Comparison of ENCODE assay signal across 1 cellular context in the genomic region with DNA sequence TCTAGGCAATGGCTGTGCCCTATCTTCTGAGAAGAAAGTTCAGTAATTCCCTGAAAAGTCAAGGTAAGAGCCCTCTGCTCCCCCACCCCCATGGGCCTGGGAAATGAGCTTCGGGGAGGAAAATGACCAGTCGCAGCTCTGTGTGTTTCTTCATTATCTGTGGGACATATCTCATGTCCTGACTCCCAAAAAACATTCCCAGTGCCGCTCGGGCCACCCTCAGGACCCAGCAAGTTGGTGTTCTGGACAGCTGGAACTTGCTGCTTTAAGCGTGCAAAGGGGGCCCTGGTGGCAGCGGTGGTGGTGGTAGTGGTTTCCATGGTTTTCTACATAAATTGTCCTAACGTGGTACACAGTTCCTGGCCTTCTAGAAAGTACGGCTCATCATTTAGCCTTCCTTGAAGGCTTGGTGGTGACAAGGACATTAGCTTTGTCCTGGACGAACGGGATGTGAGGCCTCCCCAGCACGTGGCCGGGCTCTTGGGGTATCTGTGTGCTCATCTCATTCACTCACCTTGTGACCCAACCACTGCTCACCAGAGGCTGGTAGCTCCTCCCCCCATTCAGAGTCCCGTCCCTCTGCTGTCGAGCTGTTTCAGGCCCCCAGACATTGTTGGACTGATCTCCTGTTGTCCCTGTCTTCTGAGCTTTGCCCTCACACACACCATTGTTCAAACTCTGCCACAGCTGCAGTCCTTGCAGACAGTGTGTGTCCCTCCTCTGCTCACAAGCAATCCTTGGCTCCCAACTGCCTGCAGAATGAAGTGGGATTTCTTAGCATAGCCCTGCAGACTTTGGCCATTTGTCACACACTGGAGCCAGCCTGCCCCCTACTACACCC.
TF ChIP-seq lines count a peak whose summit lies in the region.

No MANE protein-coding gene starts in this region.

TF ChIP-seq in HepG2, 621 proteins besides CTCF, POLR2A, EP300 and RAD21 (continued from another document):
- no peak for TF ChIP-seq GATA4 (IDR thresholded peaks at IDR 0.05; ENCODE audit: borderline replicate concordance, low read depth)
- TF ChIP-seq, protein P1, sequence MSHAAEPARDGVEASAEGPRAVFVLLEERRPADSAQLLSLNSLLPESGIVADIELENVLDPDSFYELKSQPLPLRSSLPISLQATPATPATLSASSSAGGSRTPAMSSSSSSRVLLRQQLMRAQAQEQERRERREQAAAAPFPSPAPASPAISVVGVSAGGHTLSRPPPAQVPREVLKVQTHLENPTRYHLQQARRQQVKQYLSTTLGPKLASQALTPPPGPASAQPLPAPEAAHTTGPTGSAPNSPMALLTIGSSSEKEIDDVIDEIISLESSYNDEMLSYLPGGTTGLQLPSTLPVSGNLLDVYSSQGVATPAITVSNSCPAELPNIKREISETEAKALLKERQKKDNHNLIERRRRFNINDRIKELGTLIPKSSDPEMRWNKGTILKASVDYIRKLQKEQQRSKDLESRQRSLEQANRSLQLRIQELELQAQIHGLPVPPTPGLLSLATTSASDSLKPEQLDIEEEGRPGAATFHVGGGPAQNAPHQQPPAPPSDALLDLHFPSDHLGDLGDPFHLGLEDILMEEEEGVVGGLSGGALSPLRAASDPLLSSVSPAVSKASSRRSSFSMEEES (CRISPR knock-in tag; IDR thresholded peaks at IDR 0.05), result 0 out of 2 replicates have a peak, but pooled peaks have one; percentile 35
- TF ChIP-seq POLR2G (IDR thresholded peaks at IDR 0.05; ENCODE audit: low read depth, low read length), result no peak
- no peak for TF ChIP-seq ISX (CRISPR knock-in tag; conservative IDR thresholded peaks at IDR 0.05)
- 0 out of 2 replicates have a peak, but pooled peaks have one; percentile 7 for TF ChIP-seq NRL (CRISPR knock-in tag; IDR thresholded peaks at IDR 0.05; ENCODE audit: borderline replicate concordance)
- TF ChIP-seq ZKSCAN8 (CRISPR knock-in tag; IDR thresholded peaks at IDR 0.05; ENCODE audit: borderline replicate concordance), result no peak
- TF ChIP-seq, protein P2, sequence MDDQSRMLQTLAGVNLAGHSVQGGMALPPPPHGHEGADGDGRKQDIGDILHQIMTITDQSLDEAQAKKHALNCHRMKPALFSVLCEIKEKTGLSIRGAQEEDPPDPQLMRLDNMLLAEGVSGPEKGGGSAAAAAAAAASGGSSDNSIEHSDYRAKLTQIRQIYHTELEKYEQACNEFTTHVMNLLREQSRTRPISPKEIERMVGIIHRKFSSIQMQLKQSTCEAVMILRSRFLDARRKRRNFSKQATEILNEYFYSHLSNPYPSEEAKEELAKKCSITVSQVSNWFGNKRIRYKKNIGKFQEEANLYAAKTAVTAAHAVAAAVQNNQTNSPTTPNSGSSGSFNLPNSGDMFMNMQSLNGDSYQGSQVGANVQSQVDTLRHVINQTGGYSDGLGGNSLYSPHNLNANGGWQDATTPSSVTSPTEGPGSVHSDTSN (CRISPR knock-in tag; IDR thresholded peaks at IDR 0.05; ENCODE audit: borderline replicate concordance), result no peak
- TF ChIP-seq, protein P3, sequence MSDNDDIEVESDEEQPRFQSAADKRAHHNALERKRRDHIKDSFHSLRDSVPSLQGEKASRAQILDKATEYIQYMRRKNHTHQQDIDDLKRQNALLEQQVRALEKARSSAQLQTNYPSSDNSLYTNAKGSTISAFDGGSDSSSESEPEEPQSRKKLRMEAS (IDR thresholded peaks at IDR 0.05), result peak; percentile 72
- 0 out of 2 replicates have a peak, but pooled peaks have one; percentile 10 for TF ChIP-seq ATAD3A (CRISPR knock-in tag; IDR thresholded peaks at IDR 0.05)
- TF ChIP-seq PRPF4 (IDR thresholded peaks at IDR 0.05; ENCODE audit: low read depth, low read length, poor library complexity, severe bottlenecking), result no peak
- no peak for TF ChIP-seq BHLHE40 (IDR thresholded peaks at IDR 0.05; ENCODE audit: low read length)
- TF ChIP-seq NR2C2 (CRISPR knock-in tag; IDR thresholded peaks at IDR 0.05; ENCODE audit: borderline replicate concordance), result no peak
- TF ChIP-seq KLF15 (CRISPR knock-in tag; IDR thresholded peaks at IDR 0.05; ENCODE audit: borderline replicate concordance), result no peak
- TF ChIP-seq MAZ (IDR thresholded peaks at IDR 0.05; ENCODE audit: borderline replicate concordance, low read depth, low read length), result 0 out of 2 replicates have a peak, but pooled peaks have one; percentile 32
- no peak for TF ChIP-seq MAZ (CRISPR knock-in tag; IDR thresholded peaks at IDR 0.05; ENCODE audit: low read depth)
- TF ChIP-seq ZFY (CRISPR knock-in tag; IDR thresholded peaks at IDR 0.05), result 0 out of 2 replicates have a peak, but pooled peaks have one; percentile 19
- TF ChIP-seq MAFF (IDR thresholded peaks at IDR 0.05; ENCODE audit: low read depth, low read length), result no peak
- no peak for TF ChIP-seq ATF7 (IDR thresholded peaks at IDR 0.05)
- TF ChIP-seq ATF7 (CRISPR knock-in tag; IDR thresholded peaks at IDR 0.05), result no peak
- 0 out of 2 replicates have a peak, but pooled peaks have one; percentile 26 for TF ChIP-seq ARNT2 (CRISPR knock-in tag; IDR thresholded peaks at IDR 0.05; ENCODE audit: low read depth)
- TF ChIP-seq ZSCAN30 (CRISPR knock-in tag; IDR thresholded peaks at IDR 0.05), result no peak
